In the genomic region with DNA sequence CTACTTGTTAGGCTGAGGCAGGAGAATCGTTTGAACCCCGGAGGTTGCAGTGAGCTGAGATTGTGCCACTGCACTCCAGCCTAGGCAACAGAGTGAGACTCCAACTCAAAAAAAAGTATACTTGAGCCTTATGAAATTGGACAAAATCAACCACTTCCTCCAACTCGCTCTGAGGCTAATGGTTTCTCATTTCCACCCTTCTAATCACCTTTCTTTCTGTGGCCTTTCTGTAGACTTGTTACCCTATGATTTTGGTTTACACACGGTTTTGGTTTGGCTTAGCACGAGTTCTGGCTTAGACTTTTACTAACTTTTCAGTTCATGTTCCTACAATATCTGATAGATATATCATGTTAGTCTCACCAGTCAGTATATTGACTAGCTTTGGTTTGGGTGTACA, we compare ENCODE assay signal across 23 cellular contexts.
DNase-seq lines count a peak whose midpoint lies in the region; ATAC-seq and TF ChIP-seq lines count a peak whose summit lies in the region.
"Had no signal": no experiment of that assay in that cellular context is flagged by ENCODE, and none has a peak within 500 bp of the region (broad histone marks: within the 10 kb centered on the region; RNA-seq: fewer than 3 reads in every experiment).

No MANE protein-coding gene starts in this region.

- peaks cover 12% of the 10 kb centered on the region for H3K36me3 Mint-ChIP-seq in T-helper 2 cell treated with Interferon-gamma antibody and Interleukin-4, amounts not matched to agents 5 μg/mL and 100 μg/mL, for 36 hours (ENCODE audit: low read depth)
- H3K36me3 Mint-ChIP-seq in natural killer cell treated with Interleukin-12 subunit alpha and Interleukin-12 subunit beta and Interleukin-15 and Interleukin-18, amount 100 ng/mL, for 72 hours: no peaks in the 10 kb centered on the region

- no peaks in the 10 kb centered on the region for H3K9me3 Mint-ChIP-seq in T-helper 2 cell treated with Interferon-gamma antibody and Interleukin-4, amounts not matched to agents 5 μg/mL and 100 μg/mL, for 36 hours
- no peaks in the 10 kb centered on the region for H3K9me3 Mint-ChIP-seq in natural killer cell treated with Interleukin-12 subunit alpha and Interleukin-12 subunit beta and Interleukin-15 and Interleukin-18, amount 100 ng/mL, for 72 hours
- H3K9me3 Mint-ChIP-seq: CD8-positive, alpha-beta memory T cell had no signal

- H3K4me3 ChIP-seq in colonic mucosa: no peak overlapping the region

- no peak for DNase-seq in T-helper 2 cell treated with Interferon-gamma antibody and Interleukin-4, amounts not matched to agents 5 μg/mL and 100 μg/mL, for 36 hours (ENCODE audit: low spot score)
- DNase-seq in natural killer cell treated with Interleukin-12 subunit alpha and Interleukin-12 subunit beta and Interleukin-15 and Interleukin-18, amount 100 ng/mL, for 72 hours (ENCODE audit: low spot score): no peak
- DNase-seq in colonic mucosa (no peak), DMS 273 (lab: John Stamatoyannopoulos, UW; ENCODE audit: unreplicated experiment) (no peak)
- DNase-seq: C1 segment of cervical spinal cord; Calu3; CD8-positive, alpha-beta memory T cell; IMR-90; MM.1S; NCI-H1048; NCI-H1417; NCI-H1694; NCI-H2029 treated with DMSO at 0.1 percent for 48 hours; NCI-H446 treated with DMSO at 0.1 percent for 48 hours; NCI-H526 treated with DMSO at 0.1 percent for 48 hours; SHP77 treated with DMSO at 0.1 percent for 48 hours; T-helper 9 cell had no signal

- no peak overlapping the region for H3K27ac ChIP-seq in colonic mucosa
- H3K27ac ChIP-seq: KMS-11 had no signal

- no peaks in the 10 kb centered on the region for H3K27me3 Mint-ChIP-seq in T-helper 2 cell treated with Interferon-gamma antibody and Interleukin-4, amounts not matched to agents 5 μg/mL and 100 μg/mL, for 36 hours (ENCODE audit: low read depth)
- peaks cover 0 to 2% of the 10 kb centered on the region in 2 donors for H3K27me3 Mint-ChIP-seq in natural killer cell treated with Interleukin-12 subunit alpha and Interleukin-12 subunit beta and Interleukin-15 and Interleukin-18, amount 100 ng/mL, for 72 hours
- H3K27me3 Mint-ChIP-seq: CD8-positive, alpha-beta memory T cell had no signal

- no peak overlapping the region for H3K4me3 Mint-ChIP-seq in T-helper 2 cell treated with Interferon-gamma antibody and Interleukin-4, amounts not matched to agents 5 μg/mL and 100 μg/mL, for 36 hours
- no peak overlapping the region for H3K4me3 Mint-ChIP-seq in natural killer cell treated with Interleukin-12 subunit alpha and Interleukin-12 subunit beta and Interleukin-15 and Interleukin-18, amount 100 ng/mL, for 72 hours
- H3K4me3 Mint-ChIP-seq: CD8-positive, alpha-beta memory T cell had no signal

- no peaks in the 10 kb centered on the region for H3K27me3 ChIP-seq in colonic mucosa

- ATAC-seq in GM18909 (IDR thresholded peaks at IDR 0.05; ENCODE audit: poor library complexity, unreplicated experiment) (peak; percentile 59), HG02870 (IDR thresholded peaks at IDR 0.05; ENCODE audit: unreplicated experiment) (peak; percentile 65), GM18867 (IDR thresholded peaks at IDR 0.05; ENCODE audit: unreplicated experiment) (no peak)
- peak; percentile 43 to 62 for ATAC-seq in natural killer cell treated with Interleukin-12 subunit alpha and Interleukin-12 subunit beta and Interleukin-15 and Interleukin-18, amount 100 ng/mL, for 72 hours
- ATAC-seq: HCT116, Panc1 had no signal

- H3K9me3 ChIP-seq in colonic mucosa: no peaks in the 10 kb centered on the region

- intact Hi-C loops in colonic mucosa (cut with DNase I): no loop called here

- H3K36me3 ChIP-seq in colonic mucosa: no peaks in the 10 kb centered on the region

- H3K4me1 Mint-ChIP-seq in T-helper 2 cell treated with Interferon-gamma antibody and Interleukin-4, amounts not matched to agents 5 μg/mL and 100 μg/mL, for 36 hours (ENCODE audit: low read depth): peaks cover 5% of the 10 kb centered on the region
- peaks cover 0 to 6% of the 10 kb centered on the region in 2 donors for H3K4me1 Mint-ChIP-seq in natural killer cell treated with Interleukin-12 subunit alpha and Interleukin-12 subunit beta and Interleukin-15 and Interleukin-18, amount 100 ng/mL, for 72 hours (ENCODE audit: low read depth in 2 of 2)

- peak overlapping the region; percentile 34 for H3K27ac Mint-ChIP-seq in T-helper 2 cell treated with Interferon-gamma antibody and Interleukin-4, amounts not matched to agents 5 μg/mL and 100 μg/mL, for 36 hours
- H3K27ac Mint-ChIP-seq in natural killer cell treated with Interleukin-12 subunit alpha and Interleukin-12 subunit beta and Interleukin-15 and Interleukin-18, amount 100 ng/mL, for 72 hours: no peak overlapping the region
- H3K27ac Mint-ChIP-seq: CD8-positive, alpha-beta memory T cell had no signal

- H3K4me1 ChIP-seq in colonic mucosa: no peaks in the 10 kb centered on the region

- TF ChIP-seq CTCF in colonic mucosa (IDR thresholded peaks at IDR 0.05): no peak

- H3K9ac ChIP-seq in colonic mucosa (ENCODE audit: low read depth in 2 of 2, low read length in 2 of 2): no peak overlapping the region
- H3K9ac ChIP-seq: KMS-11 had no signal
